Comparison of ENCODE assay signal across 1 cellular context in the genomic region with DNA sequence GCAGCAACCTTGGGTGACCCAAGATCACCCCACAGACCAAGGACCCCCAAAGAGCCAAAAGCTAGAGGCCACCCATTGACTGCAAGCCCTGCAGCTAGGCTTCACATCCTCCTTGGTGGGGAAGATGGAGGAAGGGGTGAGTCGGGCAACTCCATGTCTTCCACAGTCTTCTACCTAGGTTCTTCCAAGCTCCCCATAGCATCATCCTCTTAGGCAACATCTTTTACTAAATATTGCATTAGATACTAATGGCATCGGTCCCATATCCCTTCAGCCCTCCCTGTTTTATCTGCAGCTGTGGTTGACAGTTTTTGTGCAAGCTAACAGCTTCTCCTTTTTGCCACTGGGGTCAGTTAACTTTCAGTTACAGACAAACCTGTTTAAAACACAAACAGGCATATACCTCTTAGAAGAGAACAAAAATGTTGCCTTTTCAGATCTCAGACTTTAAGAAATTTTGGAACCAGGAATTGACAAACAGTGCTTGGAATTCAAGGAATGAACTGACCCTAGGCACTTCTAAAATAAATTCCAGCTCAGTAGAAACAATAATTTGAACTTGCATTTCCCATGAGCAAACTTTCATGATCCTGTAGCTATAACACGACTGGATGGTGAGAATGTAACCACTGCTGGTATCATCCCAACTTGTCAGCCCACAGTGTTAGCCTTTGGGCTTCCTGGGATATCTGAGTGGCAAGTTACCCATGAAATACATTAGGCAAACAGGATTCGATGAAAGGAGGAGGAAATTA.
TF ChIP-seq lines count a peak whose summit lies in the region.

No MANE protein-coding gene starts in this region.

TF ChIP-seq in K562, 482 proteins besides CTCF, POLR2A, EP300 and RAD21 (continues in another document):
- TF ChIP-seq RBM14 (IDR thresholded peaks at IDR 0.05; ENCODE audit: borderline replicate concordance, insufficient read depth, low read depth, low read length) (no peak), CEBPB (tag; IDR thresholded peaks at IDR 0.05) (peak; percentile 84), DPF2 (IDR thresholded peaks at IDR 0.05) (no peak), FOXM1 (IDR thresholded peaks at IDR 0.05; ENCODE audit: low read depth) (peak; percentile 76; the same call in 1 of the 2 replicates), FOXM1 (CRISPR knock-in tag; IDR thresholded peaks at IDR 0.05; ENCODE audit: low read depth) (no peak), NCOA6 (IDR thresholded peaks at IDR 0.05) (no peak), IFI16 (CRISPR knock-in tag; IDR thresholded peaks at IDR 0.05) (no peak), ZNF232 (CRISPR knock-in tag; IDR thresholded peaks at IDR 0.05) (no peak)
- TF ChIP-seq, protein P1, sequence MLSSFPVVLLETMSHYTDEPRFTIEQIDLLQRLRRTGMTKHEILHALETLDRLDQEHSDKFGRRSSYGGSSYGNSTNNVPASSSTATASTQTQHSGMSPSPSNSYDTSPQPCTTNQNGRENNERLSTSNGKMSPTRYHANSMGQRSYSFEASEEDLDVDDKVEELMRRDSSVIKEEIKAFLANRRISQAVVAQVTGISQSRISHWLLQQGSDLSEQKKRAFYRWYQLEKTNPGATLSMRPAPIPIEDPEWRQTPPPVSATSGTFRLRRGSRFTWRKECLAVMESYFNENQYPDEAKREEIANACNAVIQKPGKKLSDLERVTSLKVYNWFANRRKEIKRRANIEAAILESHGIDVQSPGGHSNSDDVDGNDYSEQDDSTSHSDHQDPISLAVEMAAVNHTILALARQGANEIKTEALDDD (IDR thresholded peaks at IDR 0.05) = peak; percentile 75
- TF ChIP-seq, protein P2, sequence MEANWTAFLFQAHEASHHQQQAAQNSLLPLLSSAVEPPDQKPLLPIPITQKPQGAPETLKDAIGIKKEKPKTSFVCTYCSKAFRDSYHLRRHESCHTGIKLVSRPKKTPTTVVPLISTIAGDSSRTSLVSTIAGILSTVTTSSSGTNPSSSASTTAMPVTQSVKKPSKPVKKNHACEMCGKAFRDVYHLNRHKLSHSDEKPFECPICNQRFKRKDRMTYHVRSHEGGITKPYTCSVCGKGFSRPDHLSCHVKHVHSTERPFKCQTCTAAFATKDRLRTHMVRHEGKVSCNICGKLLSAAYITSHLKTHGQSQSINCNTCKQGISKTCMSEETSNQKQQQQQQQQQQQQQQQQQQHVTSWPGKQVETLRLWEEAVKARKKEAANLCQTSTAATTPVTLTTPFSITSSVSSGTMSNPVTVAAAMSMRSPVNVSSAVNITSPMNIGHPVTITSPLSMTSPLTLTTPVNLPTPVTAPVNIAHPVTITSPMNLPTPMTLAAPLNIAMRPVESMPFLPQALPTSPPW (CRISPR knock-in tag; IDR thresholded peaks at IDR 0.05) = peak; percentile 48; the same call in 1 of the 2 replicates
- TF ChIP-seq, protein P3, sequence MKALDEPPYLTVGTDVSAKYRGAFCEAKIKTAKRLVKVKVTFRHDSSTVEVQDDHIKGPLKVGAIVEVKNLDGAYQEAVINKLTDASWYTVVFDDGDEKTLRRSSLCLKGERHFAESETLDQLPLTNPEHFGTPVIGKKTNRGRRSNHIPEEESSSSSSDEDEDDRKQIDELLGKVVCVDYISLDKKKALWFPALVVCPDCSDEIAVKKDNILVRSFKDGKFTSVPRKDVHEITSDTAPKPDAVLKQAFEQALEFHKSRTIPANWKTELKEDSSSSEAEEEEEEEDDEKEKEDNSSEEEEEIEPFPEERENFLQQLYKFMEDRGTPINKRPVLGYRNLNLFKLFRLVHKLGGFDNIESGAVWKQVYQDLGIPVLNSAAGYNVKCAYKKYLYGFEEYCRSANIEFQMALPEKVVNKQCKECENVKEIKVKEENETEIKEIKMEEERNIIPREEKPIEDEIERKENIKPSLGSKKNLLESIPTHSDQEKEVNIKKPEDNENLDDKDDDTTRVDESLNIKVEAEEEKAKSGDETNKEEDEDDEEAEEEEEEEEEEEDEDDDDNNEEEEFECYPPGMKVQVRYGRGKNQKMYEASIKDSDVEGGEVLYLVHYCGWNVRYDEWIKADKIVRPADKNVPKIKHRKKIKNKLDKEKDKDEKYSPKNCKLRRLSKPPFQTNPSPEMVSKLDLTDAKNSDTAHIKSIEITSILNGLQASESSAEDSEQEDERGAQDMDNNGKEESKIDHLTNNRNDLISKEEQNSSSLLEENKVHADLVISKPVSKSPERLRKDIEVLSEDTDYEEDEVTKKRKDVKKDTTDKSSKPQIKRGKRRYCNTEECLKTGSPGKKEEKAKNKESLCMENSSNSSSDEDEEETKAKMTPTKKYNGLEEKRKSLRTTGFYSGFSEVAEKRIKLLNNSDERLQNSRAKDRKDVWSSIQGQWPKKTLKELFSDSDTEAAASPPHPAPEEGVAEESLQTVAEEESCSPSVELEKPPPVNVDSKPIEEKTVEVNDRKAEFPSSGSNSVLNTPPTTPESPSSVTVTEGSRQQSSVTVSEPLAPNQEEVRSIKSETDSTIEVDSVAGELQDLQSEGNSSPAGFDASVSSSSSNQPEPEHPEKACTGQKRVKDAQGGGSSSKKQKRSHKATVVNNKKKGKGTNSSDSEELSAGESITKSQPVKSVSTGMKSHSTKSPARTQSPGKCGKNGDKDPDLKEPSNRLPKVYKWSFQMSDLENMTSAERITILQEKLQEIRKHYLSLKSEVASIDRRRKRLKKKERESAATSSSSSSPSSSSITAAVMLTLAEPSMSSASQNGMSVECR (CRISPR knock-in tag; IDR thresholded peaks at IDR 0.05) = no peak
- TF ChIP-seq, protein P4, sequence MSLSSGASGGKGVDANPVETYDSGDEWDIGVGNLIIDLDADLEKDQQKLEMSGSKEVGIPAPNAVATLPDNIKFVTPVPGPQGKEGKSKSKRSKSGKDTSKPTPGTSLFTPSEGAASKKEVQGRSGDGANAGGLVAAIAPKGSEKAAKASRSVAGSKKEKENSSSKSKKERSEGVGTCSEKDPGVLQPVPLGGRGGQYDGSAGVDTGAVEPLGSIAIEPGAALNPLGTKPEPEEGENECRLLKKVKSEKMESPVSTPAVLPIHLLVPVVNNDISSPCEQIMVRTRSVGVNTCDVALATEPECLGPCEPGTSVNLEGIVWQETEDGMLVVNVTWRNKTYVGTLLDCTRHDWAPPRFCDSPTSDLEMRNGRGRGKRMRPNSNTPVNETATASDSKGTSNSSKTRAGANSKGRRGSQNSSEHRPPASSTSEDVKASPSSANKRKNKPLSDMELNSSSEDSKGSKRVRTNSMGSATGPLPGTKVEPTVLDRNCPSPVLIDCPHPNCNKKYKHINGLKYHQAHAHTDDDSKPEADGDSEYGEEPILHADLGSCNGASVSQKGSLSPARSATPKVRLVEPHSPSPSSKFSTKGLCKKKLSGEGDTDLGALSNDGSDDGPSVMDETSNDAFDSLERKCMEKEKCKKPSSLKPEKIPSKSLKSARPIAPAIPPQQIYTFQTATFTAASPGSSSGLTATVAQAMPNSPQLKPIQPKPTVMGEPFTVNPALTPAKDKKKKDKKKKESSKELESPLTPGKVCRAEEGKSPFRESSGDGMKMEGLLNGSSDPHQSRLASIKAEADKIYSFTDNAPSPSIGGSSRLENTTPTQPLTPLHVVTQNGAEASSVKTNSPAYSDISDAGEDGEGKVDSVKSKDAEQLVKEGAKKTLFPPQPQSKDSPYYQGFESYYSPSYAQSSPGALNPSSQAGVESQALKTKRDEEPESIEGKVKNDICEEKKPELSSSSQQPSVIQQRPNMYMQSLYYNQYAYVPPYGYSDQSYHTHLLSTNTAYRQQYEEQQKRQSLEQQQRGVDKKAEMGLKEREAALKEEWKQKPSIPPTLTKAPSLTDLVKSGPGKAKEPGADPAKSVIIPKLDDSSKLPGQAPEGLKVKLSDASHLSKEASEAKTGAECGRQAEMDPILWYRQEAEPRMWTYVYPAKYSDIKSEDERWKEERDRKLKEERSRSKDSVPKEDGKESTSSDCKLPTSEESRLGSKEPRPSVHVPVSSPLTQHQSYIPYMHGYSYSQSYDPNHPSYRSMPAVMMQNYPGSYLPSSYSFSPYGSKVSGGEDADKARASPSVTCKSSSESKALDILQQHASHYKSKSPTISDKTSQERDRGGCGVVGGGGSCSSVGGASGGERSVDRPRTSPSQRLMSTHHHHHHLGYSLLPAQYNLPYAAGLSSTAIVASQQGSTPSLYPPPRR (CRISPR knock-in tag; IDR thresholded peaks at IDR 0.05; ENCODE audit: borderline replicate concordance) = no peak
- TF ChIP-seq, protein P5, sequence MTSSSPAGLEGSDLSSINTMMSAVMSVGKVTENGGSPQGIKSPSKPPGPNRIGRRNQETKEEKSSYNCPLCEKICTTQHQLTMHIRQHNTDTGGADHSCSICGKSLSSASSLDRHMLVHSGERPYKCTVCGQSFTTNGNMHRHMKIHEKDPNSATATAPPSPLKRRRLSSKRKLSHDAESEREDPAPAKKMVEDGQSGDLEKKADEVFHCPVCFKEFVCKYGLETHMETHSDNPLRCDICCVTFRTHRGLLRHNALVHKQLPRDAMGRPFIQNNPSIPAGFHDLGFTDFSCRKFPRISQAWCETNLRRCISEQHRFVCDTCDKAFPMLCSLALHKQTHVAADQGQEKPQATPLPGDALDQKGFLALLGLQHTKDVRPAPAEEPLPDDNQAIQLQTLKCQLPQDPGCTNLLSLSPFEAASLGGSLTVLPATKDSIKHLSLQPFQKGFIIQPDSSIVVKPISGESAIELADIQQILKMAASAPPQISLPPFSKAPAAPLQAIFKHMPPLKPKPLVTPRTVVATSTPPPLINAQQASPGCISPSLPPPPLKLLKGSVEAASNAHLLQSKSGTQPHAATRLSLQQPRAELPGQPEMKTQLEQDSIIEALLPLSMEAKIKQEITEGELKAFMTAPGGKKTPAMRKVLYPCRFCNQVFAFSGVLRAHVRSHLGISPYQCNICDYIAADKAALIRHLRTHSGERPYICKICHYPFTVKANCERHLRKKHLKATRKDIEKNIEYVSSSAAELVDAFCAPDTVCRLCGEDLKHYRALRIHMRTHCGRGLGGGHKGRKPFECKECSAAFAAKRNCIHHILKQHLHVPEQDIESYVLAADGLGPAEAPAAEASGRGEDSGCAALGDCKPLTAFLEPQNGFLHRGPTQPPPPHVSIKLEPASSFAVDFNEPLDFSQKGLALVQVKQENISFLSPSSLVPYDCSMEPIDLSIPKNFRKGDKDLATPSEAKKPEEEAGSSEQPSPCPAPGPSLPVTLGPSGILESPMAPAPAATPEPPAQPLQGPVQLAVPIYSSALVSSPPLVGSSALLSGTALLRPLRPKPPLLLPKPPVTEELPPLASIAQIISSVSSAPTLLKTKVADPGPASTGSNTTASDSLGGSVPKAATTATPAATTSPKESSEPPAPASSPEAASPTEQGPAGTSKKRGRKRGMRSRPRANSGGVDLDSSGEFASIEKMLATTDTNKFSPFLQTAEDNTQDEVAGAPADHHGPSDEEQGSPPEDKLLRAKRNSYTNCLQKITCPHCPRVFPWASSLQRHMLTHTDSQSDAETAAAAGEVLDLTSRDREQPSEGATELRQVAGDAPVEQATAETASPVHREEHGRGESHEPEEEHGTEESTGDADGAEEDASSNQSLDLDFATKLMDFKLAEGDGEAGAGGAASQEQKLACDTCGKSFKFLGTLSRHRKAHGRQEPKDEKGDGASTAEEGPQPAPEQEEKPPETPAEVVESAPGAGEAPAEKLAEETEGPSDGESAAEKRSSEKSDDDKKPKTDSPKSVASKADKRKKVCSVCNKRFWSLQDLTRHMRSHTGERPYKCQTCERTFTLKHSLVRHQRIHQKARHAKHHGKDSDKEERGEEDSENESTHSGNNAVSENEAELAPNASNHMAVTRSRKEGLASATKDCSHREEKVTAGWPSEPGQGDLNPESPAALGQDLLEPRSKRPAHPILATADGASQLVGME (CRISPR knock-in tag; IDR thresholded peaks at IDR 0.05) = 0 out of 2 replicates have a peak, but pooled peaks have one; percentile 55
